In genomic region chr2:162582357-162582798, GRCh38 we compare ENCODE assay signal across 1 cellular context.
TF ChIP-seq lines count a peak whose summit lies in the region.

No MANE protein-coding gene starts in this region.

TF ChIP-seq in HepG2, 621 proteins besides CTCF, POLR2A, EP300 and RAD21 (continued from another document and continues in another):
- TF ChIP-seq, protein P1, sequence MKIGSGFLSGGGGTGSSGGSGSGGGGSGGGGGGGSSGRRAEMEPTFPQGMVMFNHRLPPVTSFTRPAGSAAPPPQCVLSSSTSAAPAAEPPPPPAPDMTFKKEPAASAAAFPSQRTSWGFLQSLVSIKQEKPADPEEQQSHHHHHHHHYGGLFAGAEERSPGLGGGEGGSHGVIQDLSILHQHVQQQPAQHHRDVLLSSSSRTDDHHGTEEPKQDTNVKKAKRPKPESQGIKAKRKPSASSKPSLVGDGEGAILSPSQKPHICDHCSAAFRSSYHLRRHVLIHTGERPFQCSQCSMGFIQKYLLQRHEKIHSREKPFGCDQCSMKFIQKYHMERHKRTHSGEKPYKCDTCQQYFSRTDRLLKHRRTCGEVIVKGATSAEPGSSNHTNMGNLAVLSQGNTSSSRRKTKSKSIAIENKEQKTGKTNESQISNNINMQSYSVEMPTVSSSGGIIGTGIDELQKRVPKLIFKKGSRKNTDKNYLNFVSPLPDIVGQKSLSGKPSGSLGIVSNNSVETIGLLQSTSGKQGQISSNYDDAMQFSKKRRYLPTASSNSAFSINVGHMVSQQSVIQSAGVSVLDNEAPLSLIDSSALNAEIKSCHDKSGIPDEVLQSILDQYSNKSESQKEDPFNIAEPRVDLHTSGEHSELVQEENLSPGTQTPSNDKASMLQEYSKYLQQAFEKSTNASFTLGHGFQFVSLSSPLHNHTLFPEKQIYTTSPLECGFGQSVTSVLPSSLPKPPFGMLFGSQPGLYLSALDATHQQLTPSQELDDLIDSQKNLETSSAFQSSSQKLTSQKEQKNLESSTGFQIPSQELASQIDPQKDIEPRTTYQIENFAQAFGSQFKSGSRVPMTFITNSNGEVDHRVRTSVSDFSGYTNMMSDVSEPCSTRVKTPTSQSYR (CRISPR knock-in tag; IDR thresholded peaks at IDR 0.05; ENCODE audit: borderline replicate concordance) = peak; percentile 88; the same call in 1 of the 2 replicates
- no peak for TF ChIP-seq ZNF484 (CRISPR knock-in tag; IDR thresholded peaks at IDR 0.05; ENCODE audit: borderline replicate concordance, low read depth)
- TF ChIP-seq ZNF30 (CRISPR knock-in tag; IDR thresholded peaks at IDR 0.05) = no peak
- TF ChIP-seq HDAC2 (CRISPR knock-in tag; IDR thresholded peaks at IDR 0.05) = peak; percentile 100
- TF ChIP-seq RERE (CRISPR knock-in tag; IDR thresholded peaks at IDR 0.05; ENCODE audit: low read depth) = peak; percentile 100
- no peak for TF ChIP-seq TCF7L2 (IDR thresholded peaks at IDR 0.05; ENCODE audit: low read depth, low read length)
- TF ChIP-seq, protein P2, sequence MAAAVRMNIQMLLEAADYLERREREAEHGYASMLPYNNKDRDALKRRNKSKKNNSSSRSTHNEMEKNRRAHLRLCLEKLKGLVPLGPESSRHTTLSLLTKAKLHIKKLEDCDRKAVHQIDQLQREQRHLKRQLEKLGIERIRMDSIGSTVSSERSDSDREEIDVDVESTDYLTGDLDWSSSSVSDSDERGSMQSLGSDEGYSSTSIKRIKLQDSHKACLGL (CRISPR knock-in tag; IDR thresholded peaks at IDR 0.05) = no peak
- TF ChIP-seq HBP1 (CRISPR knock-in tag; IDR thresholded peaks at IDR 0.05; ENCODE audit: low read depth) = peak; percentile 86
- TF ChIP-seq NR2C2 (CRISPR knock-in tag; IDR thresholded peaks at IDR 0.05; ENCODE audit: borderline replicate concordance) = peak; percentile 78
- 0 out of 2 replicates have a peak, but pooled peaks have one; percentile 62 for TF ChIP-seq ZNF451 (CRISPR knock-in tag; IDR thresholded peaks at IDR 0.05)
- peak; percentile 100 for TF ChIP-seq SMAD3 (CRISPR knock-in tag; IDR thresholded peaks at IDR 0.05)
- TF ChIP-seq DPF2 (CRISPR knock-in tag; IDR thresholded peaks at IDR 0.05; ENCODE audit: borderline replicate concordance, low read depth) = peak; percentile 99
- peak; percentile 41; the same call in 1 of the 2 replicates for TF ChIP-seq TFDP2 (CRISPR knock-in tag; IDR thresholded peaks at IDR 0.05)
- no peak for TF ChIP-seq THAP7 (CRISPR knock-in tag; IDR thresholded peaks at IDR 0.05)
- TF ChIP-seq SALL2 (CRISPR knock-in tag; IDR thresholded peaks at IDR 0.05) = peak; percentile 83; the same call in 1 of the 2 replicates
- TF ChIP-seq STAT6 (CRISPR knock-in tag; IDR thresholded peaks at IDR 0.05; ENCODE audit: borderline replicate concordance) = peak; percentile 97
- TF ChIP-seq ZNF589 (CRISPR knock-in tag; conservative IDR thresholded peaks at IDR 0.05) = peak; percentile 85; the same call in 1 of the 2 replicates
- TF ChIP-seq ATF2 (CRISPR knock-in tag; IDR thresholded peaks at IDR 0.05) = peak; percentile 99
- TF ChIP-seq, protein P3, sequence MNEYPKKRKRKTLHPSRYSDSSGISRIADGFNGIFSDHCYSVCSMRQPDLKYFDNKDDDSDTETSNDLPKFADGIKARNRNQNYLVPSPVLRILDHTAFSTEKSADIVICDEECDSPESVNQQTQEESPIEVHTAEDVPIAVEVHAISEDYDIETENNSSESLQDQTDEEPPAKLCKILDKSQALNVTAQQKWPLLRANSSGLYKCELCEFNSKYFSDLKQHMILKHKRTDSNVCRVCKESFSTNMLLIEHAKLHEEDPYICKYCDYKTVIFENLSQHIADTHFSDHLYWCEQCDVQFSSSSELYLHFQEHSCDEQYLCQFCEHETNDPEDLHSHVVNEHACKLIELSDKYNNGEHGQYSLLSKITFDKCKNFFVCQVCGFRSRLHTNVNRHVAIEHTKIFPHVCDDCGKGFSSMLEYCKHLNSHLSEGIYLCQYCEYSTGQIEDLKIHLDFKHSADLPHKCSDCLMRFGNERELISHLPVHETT (CRISPR knock-in tag; conservative IDR thresholded peaks at IDR 0.05) = peak; percentile 77
- TF ChIP-seq, protein P4, sequence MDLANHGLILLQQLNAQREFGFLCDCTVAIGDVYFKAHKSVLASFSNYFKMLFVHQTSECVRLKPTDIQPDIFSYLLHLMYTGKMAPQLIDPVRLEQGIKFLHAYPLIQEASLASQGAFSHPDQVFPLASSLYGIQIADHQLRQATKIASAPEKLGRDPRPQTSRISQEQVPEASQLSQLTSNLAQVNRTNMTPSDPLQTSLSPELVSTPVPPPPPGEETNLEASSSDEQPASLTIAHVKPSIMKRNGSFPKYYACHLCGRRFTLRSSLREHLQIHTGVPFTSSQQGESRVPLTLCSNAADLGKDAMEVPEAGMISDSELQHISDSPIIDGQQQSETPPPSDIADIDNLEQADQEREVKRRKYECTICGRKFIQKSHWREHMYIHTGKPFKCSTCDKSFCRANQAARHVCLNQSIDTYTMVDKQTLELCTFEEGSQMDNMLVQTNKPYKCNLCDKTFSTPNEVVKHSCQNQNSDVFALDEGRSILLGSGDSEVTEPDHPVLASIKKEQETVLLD (CRISPR knock-in tag; IDR thresholded peaks at IDR 0.05; ENCODE audit: low read depth) = peak; percentile 39; the same call in 1 of the 2 replicates
- peak; percentile 95 for TF ChIP-seq ZNF431 (CRISPR knock-in tag; IDR thresholded peaks at IDR 0.05; ENCODE audit: borderline replicate concordance, low read depth)
- TF ChIP-seq BRF2 (CRISPR knock-in tag; IDR thresholded peaks at IDR 0.05) = peak; percentile 75
- peak; percentile 88 for TF ChIP-seq ESRRA (CRISPR knock-in tag; IDR thresholded peaks at IDR 0.05; ENCODE audit: low read depth)
- no peak for TF ChIP-seq CHD4 (IDR thresholded peaks at IDR 0.05; ENCODE audit: borderline replicate concordance, low read length)
- TF ChIP-seq SALL1 (CRISPR knock-in tag; IDR thresholded peaks at IDR 0.05) = peak; percentile 100
- no peak; the same call in 1 of the 2 replicates for TF ChIP-seq KAT2B (IDR thresholded peaks at IDR 0.05; ENCODE audit: borderline replicate concordance, low read depth, low read length)
- TF ChIP-seq ZNF547 (CRISPR knock-in tag; IDR thresholded peaks at IDR 0.05) = no peak
- peak; percentile 100 for TF ChIP-seq TBX2 (CRISPR knock-in tag; IDR thresholded peaks at IDR 0.05; ENCODE audit: borderline replicate concordance)
- peak; percentile 85; the same call in 1 of the 2 replicates for TF ChIP-seq ZNF160 (CRISPR knock-in tag; IDR thresholded peaks at IDR 0.05)
- TF ChIP-seq ATF3 (CRISPR knock-in tag; IDR thresholded peaks at IDR 0.05) = peak; percentile 99
- TF ChIP-seq, protein P5, sequence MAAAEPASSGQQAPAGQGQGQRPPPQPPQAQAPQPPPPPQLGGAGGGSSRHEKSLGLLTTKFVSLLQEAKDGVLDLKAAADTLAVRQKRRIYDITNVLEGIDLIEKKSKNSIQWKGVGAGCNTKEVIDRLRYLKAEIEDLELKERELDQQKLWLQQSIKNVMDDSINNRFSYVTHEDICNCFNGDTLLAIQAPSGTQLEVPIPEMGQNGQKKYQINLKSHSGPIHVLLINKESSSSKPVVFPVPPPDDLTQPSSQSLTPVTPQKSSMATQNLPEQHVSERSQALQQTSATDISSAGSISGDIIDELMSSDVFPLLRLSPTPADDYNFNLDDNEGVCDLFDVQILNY (CRISPR knock-in tag; conservative IDR thresholded peaks at IDR 0.05) = no peak
- TF ChIP-seq PRMT3 (CRISPR knock-in tag; IDR thresholded peaks at IDR 0.05; ENCODE audit: borderline replicate concordance, low read depth) = no peak
- peak; percentile 98 for TF ChIP-seq TEAD3 (CRISPR knock-in tag; optimal IDR thresholded peaks at IDR 0.05; ENCODE audit: borderline replicate concordance)
